ENCODE assay signal across 1 cellular context in the genomic region with DNA sequence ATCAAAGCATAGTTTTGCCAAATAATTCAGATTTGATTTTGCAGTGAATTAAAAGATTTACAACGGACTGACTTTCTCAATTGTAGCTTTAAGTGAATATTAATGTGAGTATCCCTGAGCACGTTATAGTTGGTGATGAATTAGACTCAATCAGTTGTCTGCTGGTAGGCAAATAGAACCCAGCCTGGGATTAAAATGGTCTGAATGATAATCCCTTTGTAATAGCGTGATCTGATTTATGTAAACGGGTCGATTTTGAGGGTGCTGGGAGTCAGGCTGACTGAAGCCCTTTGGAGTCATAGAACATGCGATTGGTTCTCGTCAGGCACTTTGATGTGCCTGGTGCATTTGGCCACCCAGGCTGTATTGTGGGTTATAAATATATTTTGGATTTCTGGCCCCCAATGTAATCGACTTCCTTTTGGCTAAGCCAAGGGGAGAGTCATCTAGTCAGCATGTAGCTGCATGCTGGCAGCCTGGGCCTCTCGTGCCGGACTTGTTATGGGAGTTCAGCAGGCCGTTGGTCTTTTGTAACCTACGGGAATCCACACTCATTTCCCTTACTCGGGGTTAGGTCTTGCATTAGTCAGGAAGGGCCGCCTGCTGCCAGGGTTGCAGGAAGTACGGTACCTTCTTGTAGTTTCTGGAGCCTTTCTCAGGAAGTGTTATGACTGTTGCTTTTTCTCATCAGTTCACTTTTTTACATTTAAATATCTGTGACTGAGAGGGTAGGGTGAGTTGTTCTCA.
TF ChIP-seq lines count a peak whose summit lies in the region.

No MANE protein-coding gene starts in this region.

TF ChIP-seq in GM12878, 131 proteins besides CTCF, POLR2A, EP300 and RAD21 (continued from another document):
- TF ChIP-seq CUX1 (IDR thresholded peaks at IDR 0.05; ENCODE audit: insufficient replicate concordance, low read depth, low read length) = no peak
- TF ChIP-seq TCF3 (IDR thresholded peaks at IDR 0.05; ENCODE audit: borderline replicate concordance, insufficient read depth, low read depth, low read length) = peak; percentile 63; the same call in 1 of the 2 replicates
- TF ChIP-seq CREB1 (IDR thresholded peaks at IDR 0.05; ENCODE audit: low read depth) = 0 out of 2 replicates have a peak, but pooled peaks have one; percentile 19
- TF ChIP-seq FOXM1 (IDR thresholded peaks at IDR 0.05; ENCODE audit: low read depth, low read length) = peak; percentile 66; the same call in 1 of the 2 replicates
- 0 out of 2 replicates have a peak, but pooled peaks have one; percentile 46 for TF ChIP-seq BCL11A (IDR thresholded peaks at IDR 0.05; ENCODE audit: low read depth, low read length)
- 0 out of 2 replicates have a peak, but pooled peaks have one; percentile 32 for TF ChIP-seq TCF12 (IDR thresholded peaks at IDR 0.05; ENCODE audit: low read depth, low read length)
- 0 out of 2 replicates have a peak, but pooled peaks have one; percentile 17 for TF ChIP-seq YY1 (IDR thresholded peaks at IDR 0.05; ENCODE audit: low read depth, low read length)
- TF ChIP-seq ATF3 (IDR thresholded peaks at IDR 0.05; ENCODE audit: borderline replicate concordance, extremely low read depth, low read depth, low read length) = no peak
- TF ChIP-seq REST (IDR thresholded peaks at IDR 0.05; ENCODE audit: low read depth, low read length) = no peak
- TF ChIP-seq, protein P1, sequence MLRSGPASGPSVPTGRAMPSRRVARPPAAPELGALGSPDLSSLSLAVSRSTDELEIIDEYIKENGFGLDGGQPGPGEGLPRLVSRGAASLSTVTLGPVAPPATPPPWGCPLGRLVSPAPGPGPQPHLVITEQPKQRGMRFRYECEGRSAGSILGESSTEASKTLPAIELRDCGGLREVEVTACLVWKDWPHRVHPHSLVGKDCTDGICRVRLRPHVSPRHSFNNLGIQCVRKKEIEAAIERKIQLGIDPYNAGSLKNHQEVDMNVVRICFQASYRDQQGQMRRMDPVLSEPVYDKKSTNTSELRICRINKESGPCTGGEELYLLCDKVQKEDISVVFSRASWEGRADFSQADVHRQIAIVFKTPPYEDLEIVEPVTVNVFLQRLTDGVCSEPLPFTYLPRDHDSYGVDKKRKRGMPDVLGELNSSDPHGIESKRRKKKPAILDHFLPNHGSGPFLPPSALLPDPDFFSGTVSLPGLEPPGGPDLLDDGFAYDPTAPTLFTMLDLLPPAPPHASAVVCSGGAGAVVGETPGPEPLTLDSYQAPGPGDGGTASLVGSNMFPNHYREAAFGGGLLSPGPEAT (IDR thresholded peaks at IDR 0.05; ENCODE audit: low read depth) = 0 out of 2 replicates have a peak, but pooled peaks have one; percentile 24
- no peak for TF ChIP-seq SP1 (IDR thresholded peaks at IDR 0.05; ENCODE audit: low read depth, low read length)
- TF ChIP-seq IKZF2 (IDR thresholded peaks at IDR 0.05) = peak in 1 of 2 experiments; percentile 59; a peak in 3 of 4 replicates
- TF ChIP-seq TARDBP (IDR thresholded peaks at IDR 0.05; ENCODE audit: borderline replicate concordance) = 0 out of 2 replicates have a peak, but pooled peaks have one; percentile 29
- peak; percentile 78 for TF ChIP-seq JUNB (IDR thresholded peaks at IDR 0.05)
- TF ChIP-seq SMAD1 (IDR thresholded peaks at IDR 0.05; ENCODE audit: low read depth, partially characterized antibody) = no peak
- TF ChIP-seq, protein P2, sequence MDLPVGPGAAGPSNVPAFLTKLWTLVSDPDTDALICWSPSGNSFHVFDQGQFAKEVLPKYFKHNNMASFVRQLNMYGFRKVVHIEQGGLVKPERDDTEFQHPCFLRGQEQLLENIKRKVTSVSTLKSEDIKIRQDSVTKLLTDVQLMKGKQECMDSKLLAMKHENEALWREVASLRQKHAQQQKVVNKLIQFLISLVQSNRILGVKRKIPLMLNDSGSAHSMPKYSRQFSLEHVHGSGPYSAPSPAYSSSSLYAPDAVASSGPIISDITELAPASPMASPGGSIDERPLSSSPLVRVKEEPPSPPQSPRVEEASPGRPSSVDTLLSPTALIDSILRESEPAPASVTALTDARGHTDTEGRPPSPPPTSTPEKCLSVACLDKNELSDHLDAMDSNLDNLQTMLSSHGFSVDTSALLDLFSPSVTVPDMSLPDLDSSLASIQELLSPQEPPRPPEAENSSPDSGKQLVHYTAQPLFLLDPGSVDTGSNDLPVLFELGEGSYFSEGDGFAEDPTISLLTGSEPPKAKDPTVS (IDR thresholded peaks at IDR 0.05; ENCODE audit: low read depth, low read length) = no peak
- TF ChIP-seq, protein P3, sequence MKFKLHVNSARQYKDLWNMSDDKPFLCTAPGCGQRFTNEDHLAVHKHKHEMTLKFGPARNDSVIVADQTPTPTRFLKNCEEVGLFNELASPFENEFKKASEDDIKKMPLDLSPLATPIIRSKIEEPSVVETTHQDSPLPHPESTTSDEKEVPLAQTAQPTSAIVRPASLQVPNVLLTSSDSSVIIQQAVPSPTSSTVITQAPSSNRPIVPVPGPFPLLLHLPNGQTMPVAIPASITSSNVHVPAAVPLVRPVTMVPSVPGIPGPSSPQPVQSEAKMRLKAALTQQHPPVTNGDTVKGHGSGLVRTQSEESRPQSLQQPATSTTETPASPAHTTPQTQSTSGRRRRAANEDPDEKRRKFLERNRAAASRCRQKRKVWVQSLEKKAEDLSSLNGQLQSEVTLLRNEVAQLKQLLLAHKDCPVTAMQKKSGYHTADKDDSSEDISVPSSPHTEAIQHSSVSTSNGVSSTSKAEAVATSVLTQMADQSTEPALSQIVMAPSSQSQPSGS (IDR thresholded peaks at IDR 0.05; ENCODE audit: low read length) = peak; percentile 76; the same call in 1 of the 2 replicates
- peak; percentile 39; the same call in 1 of the 2 replicates for TF ChIP-seq SPI1 (IDR thresholded peaks at IDR 0.05; ENCODE audit: borderline replicate concordance, insufficient read depth, low read depth, low read length)
- TF ChIP-seq GABPA (IDR thresholded peaks at IDR 0.05; ENCODE audit: low read depth) = 0 out of 2 replicates have a peak, but pooled peaks have one; percentile 28
- TF ChIP-seq PAX5 (IDR thresholded peaks at IDR 0.05; ENCODE audit: borderline replicate concordance, low read depth, low read length) = 0 out of 2 replicates have a peak, but pooled peaks have one; percentile 42
- TF ChIP-seq ZNF217 (IDR thresholded peaks at IDR 0.05) = no peak
- TF ChIP-seq NFIC (IDR thresholded peaks at IDR 0.05; ENCODE audit: low read depth, low read length) = peak; percentile 77
- TF ChIP-seq, protein P4, sequence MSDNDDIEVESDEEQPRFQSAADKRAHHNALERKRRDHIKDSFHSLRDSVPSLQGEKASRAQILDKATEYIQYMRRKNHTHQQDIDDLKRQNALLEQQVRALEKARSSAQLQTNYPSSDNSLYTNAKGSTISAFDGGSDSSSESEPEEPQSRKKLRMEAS (IDR thresholded peaks at IDR 0.05; ENCODE audit: low read depth, low read length) = no peak
- TF ChIP-seq PML (IDR thresholded peaks at IDR 0.05; ENCODE audit: low read length) = no peak
- TF ChIP-seq CREM (IDR thresholded peaks at IDR 0.05; ENCODE audit: low read depth) = peak; percentile 63; the same call in 1 of the 2 replicates
- TF ChIP-seq ZBED1 (IDR thresholded peaks at IDR 0.05; ENCODE audit: borderline replicate concordance) = 0 out of 2 replicates have a peak, but pooled peaks have one; percentile 16
- peak; percentile 36 to 50; a peak in 2 of 4 replicates for TF ChIP-seq BHLHE40 (IDR thresholded peaks at IDR 0.05; ENCODE audit: borderline replicate concordance in 1 of 2, low read depth in 2 of 2, low read length in 1 of 2)
- TF ChIP-seq, protein P5, sequence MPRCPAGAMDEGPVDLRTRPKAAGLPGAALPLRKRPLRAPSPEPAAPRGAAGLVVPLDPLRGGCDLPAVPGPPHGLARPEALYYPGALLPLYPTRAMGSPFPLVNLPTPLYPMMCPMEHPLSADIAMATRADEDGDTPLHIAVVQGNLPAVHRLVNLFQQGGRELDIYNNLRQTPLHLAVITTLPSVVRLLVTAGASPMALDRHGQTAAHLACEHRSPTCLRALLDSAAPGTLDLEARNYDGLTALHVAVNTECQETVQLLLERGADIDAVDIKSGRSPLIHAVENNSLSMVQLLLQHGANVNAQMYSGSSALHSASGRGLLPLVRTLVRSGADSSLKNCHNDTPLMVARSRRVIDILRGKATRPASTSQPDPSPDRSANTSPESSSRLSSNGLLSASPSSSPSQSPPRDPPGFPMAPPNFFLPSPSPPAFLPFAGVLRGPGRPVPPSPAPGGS (IDR thresholded peaks at IDR 0.05; ENCODE audit: borderline replicate concordance, insufficient read depth, low read depth, low read length, poor library complexity, severe bottlenecking) = peak; percentile 21
